ENCODE assay signal across 27 cellular contexts in genomic region chr19:11244846-11245589, GRCh38. TPM values are rescaled to one million over a fixed set of nuclear protein-coding genes. Genes with fewer than 3 reads are reported as not detected.
A peak's percentile ranks its signal among the peaks of the same experiment; 100 is the strongest.
DNase-seq lines count a peak whose midpoint lies in the region; ATAC-seq and TF ChIP-seq lines count a peak whose summit lies in the region.
"Had no signal": no experiment of that assay in that cellular context is flagged by ENCODE, and none has a peak within 500 bp of the region (broad histone marks: within the 10 kb centered on the region; RNA-seq: fewer than 3 reads in every experiment).

No MANE protein-coding gene starts in this region.

- POLR2A ChIA-PET in activated CD4-positive, alpha-beta memory T cell treated with anti-CD3 and anti-CD28 coated beads for 36 hours (lab: Charles Lee) = no interaction called here

- peaks cover 4% of the 10 kb centered on the region for H3K4me1 Mint-ChIP-seq in endothelial cell (ENCODE audit: unreplicated experiment)
- peaks cover 8% of the 10 kb centered on the region for H3K4me1 Mint-ChIP-seq in activated CD4-positive, alpha-beta memory T cell treated with anti-CD3 and anti-CD28 coated beads for 36 hours (ENCODE audit: low read depth)

- peak overlapping the region; percentile 38 for H3K27ac Mint-ChIP-seq in endothelial cell (ENCODE audit: unreplicated experiment)
- no peak overlapping the region for H3K27ac Mint-ChIP-seq in activated CD4-positive, alpha-beta memory T cell treated with anti-CD3 and anti-CD28 coated beads for 36 hours
- H3K27ac Mint-ChIP-seq: B cell; CD8-positive, alpha-beta T cell had no signal

- TF ChIP-seq CTCF in endothelial cell (IDR thresholded peaks at IDR 0.05; ENCODE audit: unreplicated experiment) = no peak
- TF ChIP-seq CTCF in gastrocnemius medialis (IDR thresholded peaks at IDR 0.05 in 4 of 5, conservative IDR thresholded peaks at IDR 0.05 in 1 of 5) = no peak

- peaks cover 69% of the 10 kb centered on the region for H3K36me3 Mint-ChIP-seq in endothelial cell (ENCODE audit: low read depth, unreplicated experiment)
- no peaks in the 10 kb centered on the region for H3K36me3 Mint-ChIP-seq in activated CD4-positive, alpha-beta memory T cell treated with anti-CD3 and anti-CD28 coated beads for 36 hours
- H3K36me3 Mint-ChIP-seq: CD8-positive, alpha-beta T cell had no signal

- intact Hi-C loops in gastrocnemius medialis (cut with DNase I; ENCODE audit: low total_unique reads) = loop anchor here (5.0 kb wide), 1 partner anchor 342 kb away; no protein-coding TSS in a partner anchor
- intact Hi-C loops in activated CD4-positive, alpha-beta memory T cell treated with anti-CD3 and anti-CD28 coated beads for 36 hours (cut with micrococcal nuclease) = no loop called here

- no peak for ATAC-seq in gastrocnemius medialis
- ATAC-seq: CD8-positive, alpha-beta T cell; HCT116 had no signal

- peaks cover 15% of the 10 kb centered on the region for H3K27me3 Mint-ChIP-seq in endothelial cell (ENCODE audit: unreplicated experiment)
- H3K27me3 Mint-ChIP-seq in activated CD4-positive, alpha-beta memory T cell treated with anti-CD3 and anti-CD28 coated beads for 36 hours = peaks cover 15% of the 10 kb centered on the region
- H3K27me3 Mint-ChIP-seq: B cell had no signal

- peak overlapping the region; percentile 7 to 83 (median 80) for H3K27ac ChIP-seq in gastrocnemius medialis
- H3K27ac ChIP-seq: C4-2B, HL-60 had no signal

- H3K4me3 Mint-ChIP-seq in endothelial cell (ENCODE audit: unreplicated experiment) = peak overlapping the region; percentile 54
- no peak overlapping the region for H3K4me3 Mint-ChIP-seq in activated CD4-positive, alpha-beta memory T cell treated with anti-CD3 and anti-CD28 coated beads for 36 hours
- H3K4me3 Mint-ChIP-seq: B cell; CD8-positive, alpha-beta T cell had no signal

- H3K9me3 Mint-ChIP-seq in endothelial cell (ENCODE audit: unreplicated experiment) = no peaks in the 10 kb centered on the region
- no peaks in the 10 kb centered on the region for H3K9me3 Mint-ChIP-seq in activated CD4-positive, alpha-beta memory T cell treated with anti-CD3 and anti-CD28 coated beads for 36 hours
- H3K9me3 Mint-ChIP-seq: CD8-positive, alpha-beta T cell had no signal

- DNase-seq in EH (ENCODE audit: low read depth) = peak; percentile 17
- DNase-seq in M059J (ENCODE audit: low read depth) = peak; percentile 36
- no peak for DNase-seq in endothelial cell (ENCODE audit: low spot score)
- DNase-seq in gastrocnemius medialis = no peak
- DNase-seq in activated CD4-positive, alpha-beta memory T cell treated with anti-CD3 and anti-CD28 coated beads for 36 hours = no peak
- DNase-seq in KG1 (lab: John Stamatoyannopoulos, UW) = no peak
- DNase-seq in activated CD4-positive, alpha-beta T cell treated with anti-CD3 and anti-CD28 coated beads, Interleukin-2, amount 50 U/mL, for 48 hours = no peak
- DNase-seq: Caco-2; CD8-positive, alpha-beta T cell; DMS 273 treated with DMSO at 0.1 percent for 48 hours; DMS79; Kasumi-1; NCI-H1105 treated with DMSO at 0.1 percent for 48 hours; NCI-H146; NCI-H1930; NCI-H446 treated with DMSO at 0.1 percent for 48 hours; NCI-H526; NCI-H82; NK-92 treated with Interleukin-12 subunit alpha and Interleukin-12 subunit beta, amount 100 ng/mL, for 24 hours; RPMI8226; SHP77 treated with DMSO at 0.1 percent for 48 hours had no signal

- H3K4me3 ChIP-seq in gastrocnemius medialis = no peak overlapping the region

- no peaks in the 10 kb centered on the region for H3K36me3 ChIP-seq in gastrocnemius medialis

- no peaks in the 10 kb centered on the region for H3K9me3 ChIP-seq in gastrocnemius medialis
- H3K9me3 ChIP-seq: Caco-2 had no signal

- peaks cover 6 to 8% of the 10 kb centered on the region in 2 donors for H3K4me1 ChIP-seq in gastrocnemius medialis
- H3K4me1 ChIP-seq: Caco-2 had no signal

- no peaks in the 10 kb centered on the region for H3K27me3 ChIP-seq in gastrocnemius medialis

- no peak for TF ChIP-seq POLR2A in gastrocnemius medialis (IDR thresholded peaks at IDR 0.05)

- CTCF ChIA-PET in activated CD4-positive, alpha-beta memory T cell treated with anti-CD3 and anti-CD28 coated beads for 36 hours (lab: Charles Lee) = no interaction called here

- in situ Hi-C loops in gastrocnemius medialis (cut with MboI; ENCODE audit: low sequenced_read_pairs in 4 of 4) = no loop called here

RNA-seq across cellular contexts. Expression of gene ANGPTL8, which starts 5.6 kb away (rescaled TPM):
- not detected in 2 replicates for total RNA-seq in M059J (2014; rRNA removed; shearing (Covaris generic))
- not detected for total RNA-seq in endothelial cell (ENCODE audit: unreplicated experiment)
- under 1 TPM in 1 of 4 donors, not detected in 3; 0.47 TPM for total RNA-seq in gastrocnemius medialis
- not detected for total RNA-seq in activated CD4-positive, alpha-beta memory T cell treated with anti-CD3 and anti-CD28 coated beads for 36 hours
- total RNA-seq: B cell; Caco-2; CD8-positive, alpha-beta T cell; H1; MCF 10A had no signal

RNA-seq across cellular contexts. Expression of gene DOCK6, which starts 17.3 kb away (rescaled TPM):
- 1.8 and 13.0 TPM in 2 replicates for total RNA-seq in M059J (2014; rRNA removed; shearing (Covaris generic))
- 411 TPM for total RNA-seq in endothelial cell (ENCODE audit: unreplicated experiment)
- total RNA-seq in gastrocnemius medialis = 1 to 10 TPM; 4.7 to 9.6 (median 5.8) TPM
- 1 to 10 TPM; 5.8 to 5.9 TPM for total RNA-seq in activated CD4-positive, alpha-beta memory T cell treated with anti-CD3 and anti-CD28 coated beads for 36 hours

RNA-seq across cellular contexts. Expression of gene KANK2, which starts 47.7 kb away (rescaled TPM):
- 131 and 183 TPM in 2 replicates for total RNA-seq in M059J (2014; rRNA removed; shearing (Covaris generic))
- total RNA-seq in endothelial cell (ENCODE audit: unreplicated experiment) = 103 TPM
- 100 to 1,000 TPM in 3 of 4 donors, 10 to 100 TPM in 1; 37.7 to 192 (median 149) TPM for total RNA-seq in gastrocnemius medialis
- total RNA-seq in activated CD4-positive, alpha-beta memory T cell treated with anti-CD3 and anti-CD28 coated beads for 36 hours = 1 to 10 TPM; 2.0 to 2.5 TPM

RNA-seq across cellular contexts. Expression of gene TSPAN16, which starts 50.9 kb away (rescaled TPM):
- total RNA-seq in M059J (2014; rRNA removed; shearing (Covaris generic)) = not detected in 2 replicates
- total RNA-seq in endothelial cell (ENCODE audit: unreplicated experiment) (not detected), gastrocnemius medialis (not detected)
- total RNA-seq in activated CD4-positive, alpha-beta memory T cell treated with anti-CD3 and anti-CD28 coated beads for 36 hours = not detected
- total RNA-seq: B cell; Caco-2; CD8-positive, alpha-beta T cell; H1; MCF 10A had no signal

Comparison
In these comparisons a context has a peak if more than half of its experiments do, and no peak if none do; other contexts are left out.
1. DNase-seq: peak in EH (single experiment) and M059J (single experiment); none in endothelial cell (single experiment), gastrocnemius medialis (0 of 2), activated CD4-positive, alpha-beta memory T cell treated with anti-CD3 and anti-CD28 coated beads for 36 hours (single experiment), KG1 (single experiment) and activated CD4-positive, alpha-beta T cell treated with anti-CD3 and anti-CD28 coated beads, Interleukin-2, amount 50 U/mL, for 48 hours (0 of 2).
2. RNA of gene DOCK6, which starts 17.3 kb away (total RNA-seq): 411 TPM in endothelial cell (single experiment); 1.8 to 13.0 TPM in M059J, 5.8 to 5.9 TPM in activated CD4-positive, alpha-beta memory T cell treated with anti-CD3 and anti-CD28 coated beads for 36 hours and 4.7 to 9.6 TPM in gastrocnemius medialis; every median in the first group is over 10 times any median in the second.
3. RNA of gene KANK2, which starts 47.7 kb away (total RNA-seq): 131 to 183 TPM in M059J, 37.7 to 192 TPM in gastrocnemius medialis and 103 TPM in endothelial cell (single experiment); 2.0 to 2.5 TPM in activated CD4-positive, alpha-beta memory T cell treated with anti-CD3 and anti-CD28 coated beads for 36 hours; every median in the first group is over 10 times any median in the second.